Comparison of ENCODE assay signal across 20 cellular contexts in the genomic region with DNA sequence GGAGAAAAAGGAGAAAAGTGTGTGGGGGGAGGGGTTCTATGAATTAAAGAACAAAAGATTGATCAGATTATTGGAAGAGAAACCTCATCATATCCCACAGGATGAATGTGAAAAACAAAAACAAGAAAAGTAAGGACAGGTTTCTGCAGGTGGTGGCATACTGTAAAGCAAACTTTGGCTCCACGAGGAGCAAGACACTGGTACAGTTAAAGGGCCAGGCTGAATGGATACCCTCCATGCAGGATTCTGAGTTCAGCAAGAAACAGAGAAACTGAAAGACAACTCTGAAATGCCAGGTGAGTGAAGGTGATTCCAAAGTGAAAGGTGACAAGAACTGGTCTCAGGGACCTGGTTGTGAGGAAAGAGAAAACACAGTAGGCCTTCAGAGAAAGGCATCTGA. TPM values are rescaled to one million over a fixed set of nuclear protein-coding genes. Genes with fewer than 3 reads are reported as not detected.
DNase-seq lines count a peak whose midpoint lies in the region; ATAC-seq and FAIRE-seq lines count a peak whose summit lies in the region.
"Had no signal": no experiment of that assay in that cellular context is flagged by ENCODE, and none has a peak within 500 bp of the region (broad histone marks: within the 10 kb centered on the region; RNA-seq: fewer than 3 reads in every experiment).

No MANE protein-coding gene starts in this region.

- no peaks in the 10 kb centered on the region for H3K27me3 Mint-ChIP-seq in stimulated activated naive CD8-positive, alpha-beta T cell treated with anti-CD3 and anti-CD28 coated beads, Interleukin-15, Interleukin-2, amounts not matched to agents 100 ng/mL and 50 ng/mL, for 24 hours
- H3K27me3 Mint-ChIP-seq in activated T-helper 1 cell treated with anti-CD3 and anti-CD28 coated beads, Interleukin-12 subunit alpha, Interleukin-12 subunit beta, Interleukin-2, Interleukin-4 antibody, amounts not matched to agents 30 ng/mL and 10 ng/mL and 1 ng/mL, durations not matched to agents 14 hours and 24 hours and 36 hours (ENCODE audit: insufficient read depth): no peaks in the 10 kb centered on the region
- peaks cover 0 to 19% (median 18%) of the 10 kb centered on the region in 3 donors for H3K27me3 Mint-ChIP-seq in immature natural killer cell (ENCODE audit: low read depth in 3 of 3)

- H3K4me1 Mint-ChIP-seq in stimulated activated naive CD8-positive, alpha-beta T cell treated with anti-CD3 and anti-CD28 coated beads, Interleukin-15, Interleukin-2, amounts not matched to agents 100 ng/mL and 50 ng/mL, for 24 hours (ENCODE audit: low read depth): peaks cover 59% of the 10 kb centered on the region
- H3K4me1 Mint-ChIP-seq in activated T-helper 1 cell treated with anti-CD3 and anti-CD28 coated beads, Interleukin-12 subunit alpha, Interleukin-12 subunit beta, Interleukin-2, Interleukin-4 antibody, amounts not matched to agents 30 ng/mL and 10 ng/mL and 1 ng/mL, durations not matched to agents 14 hours and 24 hours and 36 hours (ENCODE audit: low read depth): peaks cover 82% of the 10 kb centered on the region
- H3K4me1 Mint-ChIP-seq in immature natural killer cell: peaks cover 0 to 15% of the 10 kb centered on the region in 2 donors

- peak overlapping the region; percentile 96 for H3K27ac Mint-ChIP-seq in stimulated activated naive CD8-positive, alpha-beta T cell treated with anti-CD3 and anti-CD28 coated beads, Interleukin-15, Interleukin-2, amounts not matched to agents 100 ng/mL and 50 ng/mL, for 24 hours
- H3K27ac Mint-ChIP-seq in activated T-helper 1 cell treated with anti-CD3 and anti-CD28 coated beads, Interleukin-12 subunit alpha, Interleukin-12 subunit beta, Interleukin-2, Interleukin-4 antibody, amounts not matched to agents 30 ng/mL and 10 ng/mL and 1 ng/mL, durations not matched to agents 14 hours and 24 hours and 36 hours: peak overlapping the region; percentile 45
- H3K27ac Mint-ChIP-seq in immature natural killer cell: peak overlapping the region in 4 of 6 donors; percentile 91 to 98 (median 96)

- no peak for ATAC-seq in stimulated activated naive CD8-positive, alpha-beta T cell treated with anti-CD3 and anti-CD28 coated beads, Interleukin-15, Interleukin-2, amounts not matched to agents 100 U/mL and 50 U/mL, for 24 hours
- no peak for ATAC-seq in HG03097 (IDR thresholded peaks at IDR 0.05; ENCODE audit: low FRiP score, unreplicated experiment)
- ATAC-seq: HepG2, left ventricle myocardium superior, right cardiac atrium had no signal

- peak overlapping the region; percentile 73 for H3K4me3 Mint-ChIP-seq in stimulated activated naive CD8-positive, alpha-beta T cell treated with anti-CD3 and anti-CD28 coated beads, Interleukin-15, Interleukin-2, amounts not matched to agents 100 ng/mL and 50 ng/mL, for 24 hours
- peak overlapping the region; percentile 29 for H3K4me3 Mint-ChIP-seq in activated T-helper 1 cell treated with anti-CD3 and anti-CD28 coated beads, Interleukin-12 subunit alpha, Interleukin-12 subunit beta, Interleukin-2, Interleukin-4 antibody, amounts not matched to agents 30 ng/mL and 10 ng/mL and 1 ng/mL, durations not matched to agents 14 hours and 24 hours and 36 hours
- peak overlapping the region in 4 of 5 donors; percentile 18 to 58 (median 42) for H3K4me3 Mint-ChIP-seq in immature natural killer cell

- peaks cover 74% of the 10 kb centered on the region for H3K36me3 Mint-ChIP-seq in stimulated activated naive CD8-positive, alpha-beta T cell treated with anti-CD3 and anti-CD28 coated beads, Interleukin-15, Interleukin-2, amounts not matched to agents 100 ng/mL and 50 ng/mL, for 24 hours (ENCODE audit: low read depth)
- peaks cover 49% of the 10 kb centered on the region for H3K36me3 Mint-ChIP-seq in activated T-helper 1 cell treated with anti-CD3 and anti-CD28 coated beads, Interleukin-12 subunit alpha, Interleukin-12 subunit beta, Interleukin-2, Interleukin-4 antibody, amounts not matched to agents 30 ng/mL and 10 ng/mL and 1 ng/mL, durations not matched to agents 14 hours and 24 hours and 36 hours (ENCODE audit: low read depth)
- peaks cover 0 to 10% (median 0%) of the 10 kb centered on the region in 3 donors for H3K36me3 Mint-ChIP-seq in immature natural killer cell

- FAIRE-seq in GM19239 (lab: Jason Lieb, UNC): no peak
- FAIRE-seq: astrocyte had no signal

- no peaks in the 10 kb centered on the region for H3K9me3 Mint-ChIP-seq in stimulated activated naive CD8-positive, alpha-beta T cell treated with anti-CD3 and anti-CD28 coated beads, Interleukin-15, Interleukin-2, amounts not matched to agents 100 ng/mL and 50 ng/mL, for 24 hours
- no peaks in the 10 kb centered on the region for H3K9me3 Mint-ChIP-seq in activated T-helper 1 cell treated with anti-CD3 and anti-CD28 coated beads, Interleukin-12 subunit alpha, Interleukin-12 subunit beta, Interleukin-2, Interleukin-4 antibody, amounts not matched to agents 30 ng/mL and 10 ng/mL and 1 ng/mL, durations not matched to agents 14 hours and 24 hours and 36 hours
- H3K9me3 Mint-ChIP-seq in immature natural killer cell: no peaks in the 10 kb centered on the region

- DNase-seq in stimulated activated naive CD8-positive, alpha-beta T cell treated with anti-CD3 and anti-CD28 coated beads, Interleukin-15, Interleukin-2, amounts not matched to agents 100 U/mL and 50 U/mL, for 24 hours: no peak
- DNase-seq in activated T-helper 1 cell treated with anti-CD3 and anti-CD28 coated beads, Interleukin-12 subunit alpha, Interleukin-12 subunit beta, Interleukin-2, Interleukin-4 antibody, amounts not matched to agents 30 ng/mL and 10 ng/mL and 1 ng/mL, durations not matched to agents 14 hours and 24 hours and 36 hours (ENCODE audit: low spot score): no peak
- no peak for DNase-seq in immature natural killer cell
- no peak for DNase-seq in NCI-H1092 (lab: John Stamatoyannopoulos, UW)
- no peak for DNase-seq in GM19239 (ENCODE audit: insufficient read length, low spot score)
- DNase-seq: activated CD4-positive, alpha-beta T cell treated with anti-CD3 and anti-CD28 coated beads, Interleukin-2, amount 50 U/mL, for 48 hours; activated effector memory CD4-positive, alpha-beta T cell treated with anti-CD3 and anti-CD28 coated beads, Interleukin-2, amount 50 U/mL, for 16 hours; cerebellar nuclear complex; COR-L47; GM23248; left ventricle myocardium superior; NCI-H1436 treated with DMSO at 0.1 percent for 48 hours; NCI-H2171 treated with DMSO at 0.1 percent for 48 hours; occipital lobe; right cardiac atrium; stimulated activated CD4-positive, alpha-beta T cell treated with anti-CD3 and anti-CD28 coated beads, Interleukin-15, amount 100 ng/mL, for 24 hours had no signal

- intact Hi-C loops in activated T-helper 1 cell treated with anti-CD3 and anti-CD28 coated beads, Interleukin-12 subunit alpha, Interleukin-12 subunit beta, Interleukin-2, Interleukin-4 antibody, amounts not matched to agents 30 ng/mL and 10 ng/mL and 1 ng/mL, durations not matched to agents 14 hours and 24 hours and 36 hours (cut with micrococcal nuclease): no loop called here

RNA-seq across cellular contexts. Expression of a gene that starts 37.4 kb away (rescaled TPM):
- total RNA-seq in activated T-helper 1 cell treated with anti-CD3 and anti-CD28 coated beads, Interleukin-12 subunit alpha, Interleukin-12 subunit beta, Interleukin-2, Interleukin-4 antibody, amounts not matched to agents 30 ng/mL and 10 ng/mL and 1 ng/mL, durations not matched to agents 14 hours and 24 hours and 36 hours: 347 and 355 TPM in 2 replicates
- 100 to 1,000 TPM; 358 to 488 (median 414) TPM for polyA plus RNA-seq in immature natural killer cell

Comparison
In these comparisons a context has a peak if more than half of its experiments do, and no peak if none do; other contexts are left out.
1. H3K27ac Mint-ChIP-seq: peak in every context shown above with its lines; median percentile 96 in stimulated activated naive CD8-positive, alpha-beta T cell treated with anti-CD3 and anti-CD28 coated beads, Interleukin-15, Interleukin-2, amounts not matched to agents 100 ng/mL and 50 ng/mL, for 24 hours; 96 in immature natural killer cell; 45 in activated T-helper 1 cell treated with anti-CD3 and anti-CD28 coated beads, Interleukin-12 subunit alpha, Interleukin-12 subunit beta, Interleukin-2, Interleukin-4 antibody, amounts not matched to agents 30 ng/mL and 10 ng/mL and 1 ng/mL, durations not matched to agents 14 hours and 24 hours and 36 hours.